Comparison of ENCODE assay signal across 8 cellular contexts in genomic region chr4:168076989-168077725, GRCh38. TPM values are rescaled to one million over a fixed set of nuclear protein-coding genes. Genes with fewer than 3 reads are reported as not detected.
DNase-seq lines count a peak whose midpoint lies in the region; ATAC-seq, FAIRE-seq and TF ChIP-seq lines count a peak whose summit lies in the region.

No MANE protein-coding gene starts in this region.

- POLR2A ChIA-PET in BJ (lab: Charles Lee) = no interaction called here
- POLR2A ChIA-PET in WTC11 (lab: Charles Lee) = no interaction called here
- POLR2A ChIA-PET in naive thymus-derived CD8-positive, alpha-beta T cell (lab: Charles Lee) = no interaction called here

- TF ChIP-seq POLR2A in erythroblast (IDR thresholded peaks at IDR 0.05; ENCODE audit: low read length) = no peak

- H3K4me3 ChIP-seq in BJ (ENCODE audit: low read depth, low read length) = no peak overlapping the region

- no peak for FAIRE-seq in urothelium cell line (lab: Jason Lieb, UNC)

- peak; percentile 11 for DNase-seq in BJ (ENCODE audit: low read depth)
- DNase-seq in NCI-H146 (lab: John Stamatoyannopoulos, UW) = peak; percentile 4
- DNase-seq in WTC11 (ENCODE audit: low spot score) = peak; percentile 75
- peak; percentile 48 to 75 for DNase-seq in erythroblast (lab: John Stamatoyannopoulos, UW)
- DNase-seq in naive thymus-derived CD8-positive, alpha-beta T cell = peak in 7 of 10 donors; percentile 2 to 62 (median 4)
- peak; percentile 38 for DNase-seq in urothelium cell line (ENCODE audit: low spot score)

- H3K4me3 Mint-ChIP-seq in WTC11 = no peak overlapping the region
- H3K4me3 Mint-ChIP-seq in naive thymus-derived CD8-positive, alpha-beta T cell = no peak overlapping the region

- TF ChIP-seq CTCF in BJ (IDR thresholded peaks at IDR 0.05; ENCODE audit: insufficient read depth, low read depth, low read length) = peak; percentile 96
- TF ChIP-seq CTCF in WTC11 (IDR thresholded peaks at IDR 0.05) = peak; percentile 71

- H3K4me1 Mint-ChIP-seq in WTC11 = 0 out of 2 replicates have a peak, but pooled peaks cover under 1% of the 10 kb centered on the region
- H3K4me1 Mint-ChIP-seq in naive thymus-derived CD8-positive, alpha-beta T cell = no peaks in the 10 kb centered on the region

- CTCF ChIA-PET in BJ (lab: Yijun Ruan, JAX) = no interaction called here
- CTCF ChIA-PET in WTC11 (lab: Charles Lee) = no interaction called here

- H3K27ac Mint-ChIP-seq in WTC11 = no peak overlapping the region
- no peak overlapping the region for H3K27ac Mint-ChIP-seq in naive thymus-derived CD8-positive, alpha-beta T cell

- peak; percentile 98 for ATAC-seq in GM18519 (IDR thresholded peaks at IDR 0.05; ENCODE audit: low FRiP score, unreplicated experiment)
- ATAC-seq in HG02938 (IDR thresholded peaks at IDR 0.05; ENCODE audit: unreplicated experiment) = peak; percentile 90
- peak; percentile 83 for ATAC-seq in WTC11
- no peak for ATAC-seq in naive thymus-derived CD8-positive, alpha-beta T cell

- no peaks in the 10 kb centered on the region for H3K27me3 ChIP-seq in BJ (ENCODE audit: control insufficient read depth, insufficient read depth, low read length)

- no peaks in the 10 kb centered on the region for H3K36me3 ChIP-seq in BJ (ENCODE audit: control insufficient read depth, insufficient read depth, low read length)

- H3K27me3 Mint-ChIP-seq in WTC11 (ENCODE audit: low read depth) = no peaks in the 10 kb centered on the region
- peaks cover 0 to 6% (median 2%) of the 10 kb centered on the region in 5 donors for H3K27me3 Mint-ChIP-seq in naive thymus-derived CD8-positive, alpha-beta T cell

- H3K36me3 Mint-ChIP-seq in WTC11 = no peaks in the 10 kb centered on the region
- H3K36me3 Mint-ChIP-seq in naive thymus-derived CD8-positive, alpha-beta T cell = no peaks in the 10 kb centered on the region

- H3K9me3 Mint-ChIP-seq in WTC11 = no peaks in the 10 kb centered on the region
- no peaks in the 10 kb centered on the region for H3K9me3 Mint-ChIP-seq in naive thymus-derived CD8-positive, alpha-beta T cell

TF ChIP-seq in WTC11, 78 proteins besides CTCF, POLR2A, EP300 and RAD21:
- no peak for TF ChIP-seq ZNF396 (CRISPR knock-in tag; IDR thresholded peaks at IDR 0.05; ENCODE audit: borderline replicate concordance)
- no peak for TF ChIP-seq CREM (CRISPR knock-in tag; IDR thresholded peaks at IDR 0.05)
- no peak for TF ChIP-seq OVOL2 (CRISPR knock-in tag; IDR thresholded peaks at IDR 0.05; ENCODE audit: borderline replicate concordance)
- TF ChIP-seq IRF1 (CRISPR knock-in tag; IDR thresholded peaks at IDR 0.05) = no peak
- no peak for TF ChIP-seq ZBTB43 (CRISPR knock-in tag; IDR thresholded peaks at IDR 0.05)
- no peak for TF ChIP-seq IRF2 (CRISPR knock-in tag; IDR thresholded peaks at IDR 0.05; ENCODE audit: borderline replicate concordance, low read depth)
- no peak for TF ChIP-seq CREB1 (CRISPR knock-in tag; IDR thresholded peaks at IDR 0.05)
- TF ChIP-seq ZNF232 (CRISPR knock-in tag; IDR thresholded peaks at IDR 0.05) = no peak
- TF ChIP-seq TCF7 (CRISPR knock-in tag; IDR thresholded peaks at IDR 0.05; ENCODE audit: low read depth) = no peak

RNA-seq across cellular contexts. Expression of gene ANXA10, which starts 15.2 kb away (rescaled TPM):
- polyA plus RNA-seq in BJ (2011; rRNA removed) = 0.09 TPM in 1 of 2 replicates, not detected in the other
- not detected in 2 replicates for polyA minus RNA-seq in BJ (2011; rRNA and poly(A)+ RNA removed)
- not detected in 3 replicates for total RNA-seq in WTC11 (2021)
- not detected for total RNA-seq in naive thymus-derived CD8-positive, alpha-beta T cell
- not detected for polyA plus RNA-seq in naive thymus-derived CD8-positive, alpha-beta T cell

Comparison
In these comparisons a context has a peak if more than half of its experiments do, and no peak if none do; other contexts are left out.
1. DNase-seq: peak in every context shown above with its lines; median percentile 75 in WTC11; 62 in erythroblast; 38 in urothelium cell line; 11 in BJ; 4 in NCI-H146; 4 in naive thymus-derived CD8-positive, alpha-beta T cell.
2. ATAC-seq: peak in GM18519 (single experiment), HG02938 (single experiment) and WTC11 (single experiment); none in naive thymus-derived CD8-positive, alpha-beta T cell (0 of 2).